ENCODE assay signal across 10 cellular contexts in genomic region chr2:235005603-235006259, GRCh38. TPM values are rescaled to one million over a fixed set of nuclear protein-coding genes. Genes with fewer than 3 reads are reported as not detected.
DNase-seq lines count a peak whose midpoint lies in the region; ATAC-seq, FAIRE-seq and TF ChIP-seq lines count a peak whose summit lies in the region.
"Had no signal": no experiment of that assay in that cellular context is flagged by ENCODE, and none has a peak within 500 bp of the region (broad histone marks: within the 10 kb centered on the region; RNA-seq: fewer than 3 reads in every experiment).

No MANE protein-coding gene starts in this region.

- no peaks in the 10 kb centered on the region for H3K27me3 ChIP-seq in Panc1 (ENCODE audit: control insufficient read depth, insufficient read depth, low read length)
- H3K27me3 ChIP-seq in CD4-positive, alpha-beta T cell (ENCODE audit: control insufficient read depth, insufficient read depth, low read length) = no peaks in the 10 kb centered on the region

- no peaks in the 10 kb centered on the region for H3K9me3 Mint-ChIP-seq in CD4-positive, alpha-beta T cell
- H3K9me3 Mint-ChIP-seq: activated naive CD4-positive, alpha-beta T cell treated with anti-CD3 and anti-CD28 coated beads, Interleukin-2, amount 10 ng/mL, durations not matched to agents 7 days and 5 days had no signal

- TF ChIP-seq CTCF in Panc1 (IDR thresholded peaks at IDR 0.05) (no peak), omental fat pad (IDR thresholded peaks at IDR 0.05) (no peak)
- TF ChIP-seq CTCF in CD4-positive, alpha-beta T cell (IDR thresholded peaks at IDR 0.05) = no peak

- H3K27ac ChIP-seq in Panc1 (ENCODE audit: low read length) = peak overlapping the region; percentile 49
- H3K27ac ChIP-seq in CD4-positive, alpha-beta T cell (ENCODE audit: low read depth, low read length) = no peak overlapping the region

- CTCF ChIA-PET in Panc1 (lab: Charles Lee) = interaction anchor here (0.5 kb wide), 1 partner anchor 740 kb away, joined by 6 read pairs; no protein-coding TSS in a partner anchor
- CTCF ChIA-PET in CD4-positive, alpha-beta T cell (lab: Charles Lee) = no interaction called here

- BruUV-seq in Panc1 (replicated peaks; lab: Mats Ljungman, UMichigan) = no TSS peak

- in situ Hi-C loops in Panc1 (cut with HindIII; ENCODE audit: low pct_unique_long_range_greater_than_20kb, low sequenced_read_pairs) = no loop called here

- H3K4me3 Mint-ChIP-seq in CD4-positive, alpha-beta T cell = no peak overlapping the region
- H3K4me3 Mint-ChIP-seq: activated naive CD4-positive, alpha-beta T cell treated with anti-CD3 and anti-CD28 coated beads, Interleukin-2, amount 10 ng/mL, durations not matched to agents 7 days and 5 days had no signal

- no peak overlapping the region for H3K27ac Mint-ChIP-seq in CD4-positive, alpha-beta T cell
- H3K27ac Mint-ChIP-seq: activated naive CD4-positive, alpha-beta T cell treated with anti-CD3 and anti-CD28 coated beads, Interleukin-2, amount 10 ng/mL, durations not matched to agents 7 days and 5 days had no signal

- no peaks in the 10 kb centered on the region; the same call in 1 of the 2 replicates for H3K36me3 ChIP-seq in Panc1 (ENCODE audit: control insufficient read depth, insufficient read depth, low read length)

- ATAC-seq in Panc1 = peak; percentile 19; the same call in 1 of the 2 replicates
- ATAC-seq in Right ventricle myocardium superior (ENCODE audit: poor library complexity) = peak; percentile 81
- ATAC-seq in omental fat pad (ENCODE audit: low FRiP score) = peak; percentile 21
- ATAC-seq in GM19467 (IDR thresholded peaks at IDR 0.05; ENCODE audit: unreplicated experiment) = no peak
- no peak for ATAC-seq in CD4-positive, alpha-beta T cell (ENCODE audit: poor library complexity)

- H3K4me3 ChIP-seq in Panc1 (ENCODE audit: low read depth in 2 of 2, low read length in 2 of 2) = no peak overlapping the region

- H3K36me3 Mint-ChIP-seq in CD4-positive, alpha-beta T cell (ENCODE audit: low read depth) = no peaks in the 10 kb centered on the region
- H3K36me3 Mint-ChIP-seq: activated naive CD4-positive, alpha-beta T cell treated with anti-CD3 and anti-CD28 coated beads, Interleukin-2, amount 10 ng/mL, durations not matched to agents 7 days and 5 days had no signal

- intact Hi-C loops in Panc1 (cut with micrococcal nuclease; ENCODE audit: unreplicated experiment) (no loop called here), Right ventricle myocardium superior (cut with DNase I) (loop anchor here (5.0 to 10.0 kb wide), 2 partner anchors 79 to 97 kb away; no protein-coding TSS in a partner anchor)
- intact Hi-C loops in CD4-positive, alpha-beta T cell (cut with DNase I, micrococcal nuclease) = no loop called here

- DNase-seq in DMS79 treated with DMSO at 0.1 percent for 48 hours (lab: John Stamatoyannopoulos, UW) (peak; percentile 76), Panc1 (ENCODE audit: low read depth, low spot score) (no peak), Right ventricle myocardium superior (peak; percentile 74), omental fat pad (ENCODE audit: low spot score) (no peak), NK-92 (lab: John Stamatoyannopoulos, UW; ENCODE audit: unreplicated experiment) (no peak), RCC 7860 (ENCODE audit: low spot score) (no peak)
- DNase-seq in CD4-positive, alpha-beta T cell = no peak
- DNase-seq: activated naive CD4-positive, alpha-beta T cell treated with anti-CD3 and anti-CD28 coated beads, Interleukin-2, amount 10 ng/mL, durations not matched to agents 7 days and 5 days; GDM1 had no signal

- H3K9me3 ChIP-seq in Panc1 (ENCODE audit: control insufficient read depth, insufficient read depth, low read depth, low read length) = no peaks in the 10 kb centered on the region
- no peaks in the 10 kb centered on the region for H3K9me3 ChIP-seq in CD4-positive, alpha-beta T cell (ENCODE audit: control insufficient read depth, low read length)

- FAIRE-seq in RCC 7860 (lab: Jason Lieb, UNC) = no peak

- POLR2A ChIA-PET in Panc1 (lab: Charles Lee) = no interaction called here
- POLR2A ChIA-PET in CD4-positive, alpha-beta T cell (lab: Charles Lee) = no interaction called here

- peaks cover 58% of the 10 kb centered on the region for H3K4me1 ChIP-seq in Panc1 (ENCODE audit: control insufficient read depth, insufficient read depth, low read length)

- H3K27me3 Mint-ChIP-seq in CD4-positive, alpha-beta T cell = no peaks in the 10 kb centered on the region

- H3K4me1 Mint-ChIP-seq in CD4-positive, alpha-beta T cell (ENCODE audit: low read depth) = no peaks in the 10 kb centered on the region
- H3K4me1 Mint-ChIP-seq: activated naive CD4-positive, alpha-beta T cell treated with anti-CD3 and anti-CD28 coated beads, Interleukin-2, amount 10 ng/mL, durations not matched to agents 7 days and 5 days had no signal

RNA-seq across cellular contexts. Expression of gene SH3BP4, which starts 53.9 kb away (rescaled TPM):
- 133 TPM for total RNA-seq in Panc1 (2021; ENCODE audit: unreplicated experiment)
- 102 TPM for polyA plus RNA-seq in Panc1 (2012; ENCODE audit: insufficient read length)
- 9.0 TPM for total RNA-seq in Right ventricle myocardium superior
- total RNA-seq in omental fat pad = 10 to 100 TPM; 32.5 to 66.9 (median 44.2) TPM
- under 1 TPM; 0.52 to 0.59 TPM for total RNA-seq in CD4-positive, alpha-beta T cell

Comparison
In these comparisons a context has a peak if more than half of its experiments do, and no peak if none do; other contexts are left out.
1. DNase-seq: peak in DMS79 treated with DMSO at 0.1 percent for 48 hours (single experiment) and Right ventricle myocardium superior (single experiment); none in Panc1 (single experiment), omental fat pad (single experiment), NK-92 (single experiment), RCC 7860 (single experiment) and CD4-positive, alpha-beta T cell (0 of 10).
2. ATAC-seq: peak in Panc1 (single experiment), Right ventricle myocardium superior (single experiment) and omental fat pad (single experiment); none in GM19467 (single experiment) and CD4-positive, alpha-beta T cell (single experiment).